Comparison of ENCODE assay signal across 8 cellular contexts in genomic region chr22:22903781-22904192, GRCh38. TPM values are rescaled to one million over a fixed set of nuclear protein-coding genes. Genes with fewer than 3 reads are reported as not detected.
"Had no signal": no experiment of that assay in that cellular context is flagged by ENCODE, and none has a peak within 500 bp of the region (broad histone marks: within the 10 kb centered on the region; RNA-seq: fewer than 3 reads in every experiment).

No MANE protein-coding gene starts in this region.

RNA-seq across cellular contexts. Expression of gene IGLL5, which starts 16.2 kb away (rescaled TPM):
- total RNA-seq: activated CD4-positive, alpha-beta T cell treated with anti-CD3 and anti-CD28 coated beads for 36 hours; activated CD8-positive, alpha-beta memory T cell treated with anti-CD3 and anti-CD28 coated beads, Interleukin-2, amount 10 ng/mL, durations not matched to agents 7 days and 5 days; activated CD8-positive, alpha-beta T cell treated with anti-CD3 and anti-CD28 coated beads, Interleukin-2, amount 10 ng/mL, durations not matched to agents 7 days and 5 days; activated T-helper 2 cell treated with anti-CD3 and anti-CD28 coated beads, Interferon-gamma antibody, Interleukin-2, Interleukin-4, amounts not matched to agents 10 μg/mL and 5 μg/mL and 100 μg/mL, durations not matched to agents 14 hours and 24 hours and 36 hours; endodermal cell; kidney epithelial cell; lower leg skin; skeletal muscle tissue had no signal
